23 cellular contexts compared by ENCODE assay signal in genomic region chr18:75083131-75083530, GRCh38.
"Had no signal": no experiment of that assay in that cellular context is flagged by ENCODE, and none has a peak within 500 bp of the region (broad histone marks: within the 10 kb centered on the region; RNA-seq: fewer than 3 reads in every experiment).

No MANE protein-coding gene starts in this region.

- H3K4me1 ChIP-seq: left ventricle myocardium inferior, parathyroid adenoma, psoas muscle, right lobe of liver, stomach, tibial artery, upper lobe of right lung had no signal

- H3K4me3 Mint-ChIP-seq: naive thymus-derived CD8-positive, alpha-beta T cell; nephron; neural crest cell; stimulated activated naive B cell treated with anti-CD40 and anti-IgM and Interleukin-4, amounts not matched to agents 10 μg/mL and 1 μg/mL and 100 μg/mL, for 72 hours had no signal

- ATAC-seq: mucosa of descending colon; naive thymus-derived CD8-positive, alpha-beta T cell; psoas muscle; right lobe of liver; stimulated activated naive B cell treated with anti-CD40 and anti-IgM and Interleukin-4, amounts not matched to agents 10 μg/mL and 1 μg/mL and 100 μg/mL, for 72 hours; stimulated activated naive CD8-positive, alpha-beta T cell treated with anti-CD3 and anti-CD28 coated beads, Interleukin-15, Interleukin-2, amounts not matched to agents 100 U/mL and 50 U/mL, for 24 hours; upper lobe of right lung had no signal

- H3K4me1 Mint-ChIP-seq: nephron; neural crest cell; stimulated activated naive B cell treated with anti-CD40 and anti-IgM and Interleukin-4, amounts not matched to agents 10 μg/mL and 1 μg/mL and 100 μg/mL, for 72 hours had no signal

- H3K4me3 ChIP-seq: hepatocyte, left ventricle myocardium inferior, lung, mucosa of descending colon, psoas muscle, right lobe of liver, smooth muscle cell, stomach, thoracic aorta, tibial artery, upper lobe of right lung had no signal

- H3K9me3 ChIP-seq: right lobe of liver, upper lobe of right lung had no signal

- H3K36me3 ChIP-seq: left ventricle myocardium inferior, right lobe of liver, stomach, thoracic aorta, tibial artery, upper lobe of right lung had no signal

- H3K27ac ChIP-seq: hepatocyte, left ventricle myocardium inferior, parathyroid adenoma, psoas muscle, right lobe of liver, stomach, thoracic aorta, tibial artery, upper lobe of right lung had no signal

- H3K27me3 ChIP-seq: hepatocyte, right lobe of liver, stomach, tibial artery, upper lobe of right lung had no signal

- H3K27ac Mint-ChIP-seq: naive thymus-derived CD8-positive, alpha-beta T cell; nephron; stimulated activated naive B cell treated with anti-CD40 and anti-IgM and Interleukin-4, amounts not matched to agents 10 μg/mL and 1 μg/mL and 100 μg/mL, for 72 hours had no signal

- DNase-seq: left ventricle myocardium inferior; mesendoderm; midbrain; mucosa of descending colon; nucleus accumbens; psoas muscle; right lobe of liver; stimulated activated CD4-positive, alpha-beta T cell treated with anti-CD3 and anti-CD28 coated beads, Interleukin-1b, Interleukin-23, amount 100 ng/mL, for 48 hours; stimulated activated CD4-positive, alpha-beta T cell treated with anti-CD3 and anti-CD28 coated beads, Interleukin-2, amount 100 ng/mL, for 48 hours; stimulated activated CD4-positive, alpha-beta T cell treated with anti-CD3 and anti-CD28 coated beads, Interleukin-4, amount 100 ng/mL, for 4 hours; stimulated activated naive B cell treated with anti-CD40 and anti-IgM and Interleukin-4, amounts not matched to agents 10 μg/mL and 1 μg/mL and 100 μg/mL, for 72 hours; stimulated activated naive CD8-positive, alpha-beta T cell treated with anti-CD3 and anti-CD28 coated beads, Interleukin-15, Interleukin-2, amounts not matched to agents 100 U/mL and 50 U/mL, for 24 hours; stomach; tibial artery; upper lobe of right lung had no signal
